19 cellular contexts compared by ENCODE assay signal in genomic region chr3:162391301-162391700, GRCh38.
DNase-seq lines count a peak whose midpoint lies in the region; ATAC-seq, FAIRE-seq and TF ChIP-seq lines count a peak whose summit lies in the region.
"Had no signal": no experiment of that assay in that cellular context is flagged by ENCODE, and none has a peak within 500 bp of the region (broad histone marks: within the 10 kb centered on the region; RNA-seq: fewer than 3 reads in every experiment).

No MANE protein-coding gene starts in this region.

- DNase-seq in A549 (ENCODE audit: low read depth in 1 of 2, low spot score in 1 of 2) (peak; percentile 25 to 42), HPDE6-E6E7 (ENCODE audit: extremely low spot score) (peak; percentile 44), astrocyte of the hippocampus (ENCODE audit: low read depth, low spot score) (peak; percentile 46), glomerular endothelial cell (ENCODE audit: extremely low read depth, low read depth, low spot score) (peak; percentile 7), omental fat pad (ENCODE audit: low spot score) (no peak), D341Med (ENCODE audit: low spot score) (no peak)
- DNase-seq: activated CD4-positive, CD25-positive, alpha-beta regulatory T cell; activated CD8-positive, alpha-beta memory T cell treated with anti-CD3 and anti-CD28 coated beads, Interleukin-2, amount 10 ng/mL, durations not matched to agents 7 days and 5 days; activated naive CD4-positive, alpha-beta T cell; hippocampal formation; left ventricle myocardium inferior; right cardiac atrium; stimulated activated naive CD4-positive, alpha-beta T cell; T-helper 1 cell; uterus had no signal

- CTCF ChIA-PET in A549 (lab: Yijun Ruan, JAX) = interaction anchor here (0.6 kb wide), 1 partner anchor 32 kb away, joined by 3 read pairs; no protein-coding TSS in a partner anchor

- ATAC-seq in A549 (peak; percentile 76 to 83; a peak in 4 of 6 replicates), omental fat pad (ENCODE audit: low FRiP score) (no peak), HG03520 (IDR thresholded peaks at IDR 0.05; ENCODE audit: unreplicated experiment) (no peak), GM21367 (IDR thresholded peaks at IDR 0.05; ENCODE audit: unreplicated experiment) (no peak)
- ATAC-seq: activated CD8-positive, alpha-beta memory T cell treated with anti-CD3 and anti-CD28 coated beads, Interleukin-2, amount 10 ng/mL, durations not matched to agents 7 days and 5 days; right cardiac atrium had no signal

- peak overlapping the region; percentile 76 for H3K4me2 ChIP-seq in A549

- POLR2A ChIA-PET in A549 (lab: Yijun Ruan, JAX) = no interaction called here

- FAIRE-seq in A549 (lab: Jason Lieb, UNC) = no peak
- FAIRE-seq: endometrium had no signal

- H3K4me3 ChIP-seq in A549 = no peak overlapping the region
- H3K4me3 ChIP-seq: cardiac muscle cell, left ventricle myocardium inferior, uterus had no signal

- no peak for TF ChIP-seq RAD21 in A549 (conservative IDR thresholded peaks at IDR 0.05 in 1 of 2, IDR thresholded peaks at IDR 0.05 in 1 of 2)

- no peaks in the 10 kb centered on the region for H3K9me3 ChIP-seq in A549
- H3K9me3 ChIP-seq: uterus had no signal

- no peak for TF ChIP-seq POLR2A in A549 (IDR thresholded peaks at IDR 0.05; ENCODE audit: low read length)

- 2% methylated on average over 2 of the region's 2 CpGs for whole genome bisulfite sequencing in A549 (ENCODE audit: missing lambda C conversion rate)

- peak overlapping the region; percentile 38 to 59; a peak in 4 of 6 replicates for H3K27ac ChIP-seq in A549
- H3K27ac ChIP-seq: cardiac muscle cell, left ventricle myocardium inferior, uterus had no signal

- TF ChIP-seq CTCF in A549 (IDR thresholded peaks at IDR 0.05) (no peak), omental fat pad (IDR thresholded peaks at IDR 0.05) (no peak)

- no peak for TF ChIP-seq EP300 in A549 (IDR thresholded peaks at IDR 0.05)

- H3K4me1 ChIP-seq in A549 = peaks cover 24% of the 10 kb centered on the region
- H3K4me1 ChIP-seq: left ventricle myocardium inferior, uterus had no signal

TF ChIP-seq in A549, 52 proteins besides CTCF, POLR2A, EP300 and RAD21:
- TF ChIP-seq FOSL2 (IDR thresholded peaks at IDR 0.05) (peak; percentile 29; the same call in 1 of the 2 replicates), FOSL2 (CRISPR knock-in tag; IDR thresholded peaks at IDR 0.05) (peak; percentile 37), REST (IDR thresholded peaks at IDR 0.05) (no peak)

Comparison
In these comparisons a context has a peak if more than half of its experiments do, and no peak if none do; other contexts are left out.
1. ATAC-seq: peak in A549 (2 of 2); none in omental fat pad (single experiment), HG03520 (single experiment) and GM21367 (single experiment).
2. DNase-seq: peak in A549 (2 of 2), HPDE6-E6E7 (single experiment), astrocyte of the hippocampus (single experiment) and glomerular endothelial cell (single experiment); none in omental fat pad (single experiment) and D341Med (single experiment).